In the genomic region with DNA sequence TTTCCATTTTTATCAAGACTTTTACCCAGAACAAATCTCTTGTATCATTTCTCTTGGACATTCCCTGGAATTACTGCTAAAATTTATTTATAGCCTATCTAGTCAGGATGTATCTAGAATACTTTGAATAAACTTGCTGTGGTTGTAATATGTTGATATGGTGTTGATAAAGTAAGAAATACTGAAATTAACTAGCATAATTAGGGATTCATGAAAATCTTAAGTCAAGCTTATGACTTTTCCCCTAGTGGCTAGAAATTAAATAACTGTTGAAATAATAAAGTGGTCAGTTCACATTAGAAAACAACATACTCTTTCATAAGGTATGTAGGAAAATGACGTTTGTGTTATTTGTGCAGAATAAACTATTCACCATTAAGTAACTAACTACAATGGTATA, we compare ENCODE assay signal across 17 cellular contexts.
"Had no signal": no experiment of that assay in that cellular context is flagged by ENCODE, and none has a peak within 500 bp of the region (broad histone marks: within the 10 kb centered on the region; RNA-seq: fewer than 3 reads in every experiment).

No MANE protein-coding gene starts in this region.

- H3K27ac ChIP-seq: gastroesophageal sphincter, sigmoid colon, stomach, testis, upper lobe of right lung had no signal

- DNase-seq: activated CD4-positive, alpha-beta T cell treated with anti-CD3 and anti-CD28 coated beads, Interleukin-2, amount 10 ng/mL, durations not matched to agents 7 days and 5 days; activated CD8-positive, alpha-beta memory T cell treated with anti-CD3 and anti-CD28 coated beads for 24 hours; activated naive CD4-positive, alpha-beta T cell; activated naive CD8-positive, alpha-beta T cell treated with anti-CD3 and anti-CD28 coated beads, Interleukin-2, amount 10 ng/mL, durations not matched to agents 7 days and 5 days; cerebellar nuclear complex; dermis blood vessel endothelial cell; effector memory CD8-positive, alpha-beta T cell; islet precursor cell; natural killer cell; nucleus accumbens; sigmoid colon; stimulated activated CD4-positive, alpha-beta T cell treated with anti-CD3 and anti-CD28 coated beads, Interleukin-12 subunit alpha, Interleukin-12 subunit beta, amount 100 ng/mL, for 4 hours; stimulated activated CD4-positive, alpha-beta T cell treated with anti-CD3 and anti-CD28 coated beads, Interleukin-2, amount 100 ng/mL, for 24 hours; stomach; testis; upper lobe of right lung had no signal

- ATAC-seq: effector memory CD8-positive, alpha-beta T cell; gastroesophageal sphincter; natural killer cell; upper lobe of right lung had no signal

- H3K4me1 ChIP-seq: gastroesophageal sphincter, sigmoid colon, testis, upper lobe of right lung had no signal

- H3K27me3 ChIP-seq: gastroesophageal sphincter, sigmoid colon, stomach, testis, upper lobe of right lung had no signal

- H3K36me3 ChIP-seq: gastroesophageal sphincter, sigmoid colon, stomach, upper lobe of right lung had no signal

- H3K4me3 ChIP-seq: gastroesophageal sphincter, sigmoid colon, stomach, testis, upper lobe of right lung had no signal

- H3K9me3 ChIP-seq: gastroesophageal sphincter, sigmoid colon, stomach, testis, upper lobe of right lung had no signal
